In the genomic region with DNA sequence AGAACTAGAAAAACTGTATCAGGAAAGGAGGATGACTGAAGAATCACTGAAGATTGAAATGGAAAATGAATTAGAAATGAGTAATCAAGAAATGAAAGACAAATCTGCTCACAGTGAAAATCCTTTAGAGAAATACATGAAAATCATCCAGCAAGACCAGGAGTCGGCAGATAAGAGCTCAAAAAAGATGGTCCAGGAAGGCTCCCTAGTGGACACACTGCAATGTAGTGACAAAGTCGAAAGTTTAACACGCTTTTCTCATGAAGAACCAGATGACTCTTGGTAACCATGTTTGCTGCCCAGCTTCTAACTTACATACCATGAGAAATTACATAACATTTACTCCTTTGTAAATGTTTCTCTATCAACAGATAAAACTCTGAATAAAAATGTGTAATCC, we compare ENCODE assay signal across 18 cellular contexts. TPM values are rescaled to one million over a fixed set of nuclear protein-coding genes. Genes with fewer than 3 reads are reported as not detected.
DNase-seq lines count a peak whose midpoint lies in the region; ATAC-seq and TF ChIP-seq lines count a peak whose summit lies in the region.
"Had no signal": no experiment of that assay in that cellular context is flagged by ENCODE, and none has a peak within 500 bp of the region (broad histone marks: within the 10 kb centered on the region; RNA-seq: fewer than 3 reads in every experiment).

No MANE protein-coding gene starts in this region.

- 0 out of 2 replicates have a peak overlapping the region, but pooled peaks have one; percentile 35 for H3K27ac Mint-ChIP-seq in WTC11
- H3K27ac Mint-ChIP-seq: HFFc6 had no signal

- H3K4me1 Mint-ChIP-seq in WTC11: peaks cover 5% of the 10 kb centered on the region; the same call in 1 of the 2 replicates

- TF ChIP-seq CTCF in WTC11 (IDR thresholded peaks at IDR 0.05): no peak

- POLR2A ChIA-PET in WTC11 (lab: Charles Lee): no interaction called here

- CTCF ChIA-PET in WTC11 (lab: Charles Lee): interaction anchor here (1.0 kb wide), 1 partner anchor 168 kb away, joined by 4 read pairs; no protein-coding TSS in a partner anchor

- peak; percentile 5 for DNase-seq in DMS 273 (lab: John Stamatoyannopoulos, UW; ENCODE audit: unreplicated experiment)
- DNase-seq in DMS 273 treated with DMSO at 0.1 percent for 48 hours (lab: John Stamatoyannopoulos, UW): no peak
- DNase-seq in HuH-7 (ENCODE audit: low spot score): peak; percentile 20
- no peak for DNase-seq in WTC11 (ENCODE audit: low spot score)
- peak; percentile 13 for DNase-seq in inferior parietal cortex (ENCODE audit: extremely low spot score)
- no peak for DNase-seq in activated CD4-positive, alpha-beta T cell treated with anti-CD3 and anti-CD28 coated beads for 1 hour
- DNase-seq: GM23248; HFFc6; MM.1S; NCI-H1436 treated with DMSO at 0.1 percent for 48 hours; NCI-H2081 treated with DMSO at 0.1 percent for 48 hours; NCI-H2227 treated with DMSO at 0.1 percent for 48 hours; NCI-H526 treated with DMSO at 0.1 percent for 48 hours; NK-92 treated with Interleukin-12 subunit alpha and Interleukin-12 subunit beta, amount 100 ng/mL, for 24 hours; Right ventricle myocardium superior had no signal

- ATAC-seq in WTC11 (peak; percentile 48; the same call in 1 of the 2 replicates), GM18502 (IDR thresholded peaks at IDR 0.05; ENCODE audit: poor library complexity, unreplicated experiment) (no peak), GM21717 (IDR thresholded peaks at IDR 0.05; ENCODE audit: unreplicated experiment) (no peak)
- ATAC-seq: Panc1 had no signal

- no peaks in the 10 kb centered on the region for H3K9me3 Mint-ChIP-seq in WTC11
- H3K9me3 Mint-ChIP-seq: HFFc6 had no signal

- no peaks in the 10 kb centered on the region for H3K27me3 Mint-ChIP-seq in WTC11 (ENCODE audit: low read depth)

- H3K36me3 Mint-ChIP-seq in WTC11: no peaks in the 10 kb centered on the region

- no peak overlapping the region for H3K4me3 Mint-ChIP-seq in WTC11
- H3K4me3 Mint-ChIP-seq: HFFc6 had no signal

TF ChIP-seq in WTC11, 78 proteins besides CTCF, POLR2A, EP300 and RAD21:
- no peak for TF ChIP-seq GTF2I (CRISPR knock-in tag; conservative IDR thresholded peaks at IDR 0.05)
- no peak for TF ChIP-seq ZNF532 (CRISPR knock-in tag; IDR thresholded peaks at IDR 0.05; ENCODE audit: borderline replicate concordance)
- no peak for TF ChIP-seq ESRRA (CRISPR knock-in tag; IDR thresholded peaks at IDR 0.05; ENCODE audit: borderline replicate concordance)
- no peak for TF ChIP-seq FOXK1 (CRISPR knock-in tag; IDR thresholded peaks at IDR 0.05)
- no peak for TF ChIP-seq SP1 (CRISPR knock-in tag; conservative IDR thresholded peaks at IDR 0.05)
- TF ChIP-seq NFE2L1 (CRISPR knock-in tag; IDR thresholded peaks at IDR 0.05): no peak
- TF ChIP-seq USF1 (CRISPR knock-in tag; IDR thresholded peaks at IDR 0.05): no peak
- no peak for TF ChIP-seq STAT6 (CRISPR knock-in tag; conservative IDR thresholded peaks at IDR 0.05; ENCODE audit: low read depth)
- no peak for TF ChIP-seq PRDM15 (CRISPR knock-in tag; IDR thresholded peaks at IDR 0.05)
- TF ChIP-seq RELA (CRISPR knock-in tag; IDR thresholded peaks at IDR 0.05; ENCODE audit: borderline replicate concordance): no peak
- no peak for TF ChIP-seq IRF2 (CRISPR knock-in tag; IDR thresholded peaks at IDR 0.05; ENCODE audit: borderline replicate concordance, low read depth)
- TF ChIP-seq ZNF416 (CRISPR knock-in tag; IDR thresholded peaks at IDR 0.05): no peak

RNA-seq across cellular contexts. Expression of gene CPLANE1, which starts 37.1 kb away (rescaled TPM):
- total RNA-seq in WTC11 (2021): 4.8 to 6.5 TPM (median 5.7 TPM) in 3 replicates

Comparison
In these comparisons a context has a peak if more than half of its experiments do, and no peak if none do; other contexts are left out.
1. DNase-seq: peak in DMS 273 (single experiment), HuH-7 (single experiment) and inferior parietal cortex (single experiment); none in DMS 273 treated with DMSO at 0.1 percent for 48 hours (single experiment), WTC11 (single experiment) and activated CD4-positive, alpha-beta T cell treated with anti-CD3 and anti-CD28 coated beads for 1 hour (single experiment).